Comparison of ENCODE assay signal across 9 cellular contexts in the genomic region with DNA sequence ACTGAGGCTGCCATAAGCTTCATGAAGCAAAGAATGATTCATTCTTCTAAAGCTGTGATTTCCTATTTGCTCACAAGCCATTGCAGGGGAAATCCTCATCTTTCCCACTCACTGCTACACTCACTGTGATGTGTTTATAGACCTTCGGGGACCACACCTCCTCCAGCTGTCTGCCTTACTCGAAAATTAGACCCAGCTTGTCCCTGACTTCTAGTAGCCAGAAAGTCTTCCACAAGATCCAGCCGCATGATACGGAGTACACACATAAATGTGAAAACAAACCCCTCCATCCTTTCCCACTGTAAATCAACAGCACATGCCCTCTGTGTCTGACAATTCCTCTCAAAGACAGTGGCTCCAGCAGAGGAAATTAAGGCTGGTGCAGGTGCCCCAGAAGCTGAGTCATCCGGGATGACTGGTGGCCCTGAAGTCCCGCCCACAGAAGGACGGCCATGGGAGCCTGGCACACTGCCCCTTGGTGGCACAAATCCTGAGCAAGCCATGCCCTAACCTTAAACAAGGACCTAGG.
DNase-seq lines count a peak whose midpoint lies in the region; ATAC-seq, FAIRE-seq and TF ChIP-seq lines count a peak whose summit lies in the region.
"Had no signal": no experiment of that assay in that cellular context is flagged by ENCODE, and none has a peak within 500 bp of the region (broad histone marks: within the 10 kb centered on the region; RNA-seq: fewer than 3 reads in every experiment).

No MANE protein-coding gene starts in this region.

- CTCF ChIA-PET in activated B cell treated with CpG ODN at 0.5 μM for 24 hours (lab: Charles Lee) = interaction anchor here (0.7 kb wide), 1 partner anchor 138 kb away, joined by 3 read pairs; no protein-coding TSS in a partner anchor

- no peaks in the 10 kb centered on the region for H3K4me1 ChIP-seq in left lung

- ATAC-seq in activated B cell treated with CpG ODN at 0.5 μM for 24 hours (ENCODE audit: low read depth) (peak; percentile 78), left lung (peak; percentile 93), GM21423 (IDR thresholded peaks at IDR 0.05; ENCODE audit: unreplicated experiment) (no peak), HG02970 (IDR thresholded peaks at IDR 0.05; ENCODE audit: low FRiP score, unreplicated experiment) (no peak)

- H3K4me3 Mint-ChIP-seq in activated B cell treated with CpG ODN at 0.5 μM for 24 hours = peak overlapping the region; percentile 57

- TF ChIP-seq CTCF in activated B cell treated with CpG ODN at 0.5 μM for 24 hours (IDR thresholded peaks at IDR 0.05) (no peak), left lung (IDR thresholded peaks at IDR 0.05) (no peak)

- H3K27me3 Mint-ChIP-seq in activated B cell treated with CpG ODN at 0.5 μM for 24 hours = no peaks in the 10 kb centered on the region

- H3K27me3 ChIP-seq in left lung = no peaks in the 10 kb centered on the region
- H3K27me3 ChIP-seq: tibial nerve had no signal

- FAIRE-seq in urothelium cell line (lab: Jason Lieb, UNC) = peak; percentile 44

- no peak overlapping the region for H3K4me3 ChIP-seq in left lung
- H3K4me3 ChIP-seq: tibial nerve had no signal

- no peaks in the 10 kb centered on the region for H3K9me3 Mint-ChIP-seq in activated B cell treated with CpG ODN at 0.5 μM for 24 hours

- DNase-seq in stimulated activated CD4-positive, alpha-beta T cell treated with anti-CD3 and anti-CD28 coated beads, Interleukin-12 subunit alpha, Interleukin-12 subunit beta, amount 100 ng/mL, for 48 hours (ENCODE audit: low read depth in 2 of 3, low spot score in 1 of 3) = peak; percentile 5 to 15 (median 8)
- DNase-seq in stimulated activated CD4-positive, alpha-beta T cell treated with anti-CD3 and anti-CD28 coated beads, Interleukin-12 subunit alpha, Interleukin-12 subunit beta, amount 100 ng/mL, for 4 hours = no peak
- DNase-seq in activated B cell treated with CpG ODN at 0.5 μM for 24 hours = no peak
- peak; percentile 68 to 83 for DNase-seq in left lung
- peak; percentile 84 for DNase-seq in urothelium cell line (ENCODE audit: low spot score)
- no peak for DNase-seq in NOMO-1 treated with DMSO at 0.1 percent for 48 hours (lab: John Stamatoyannopoulos, UW; ENCODE audit: unreplicated experiment)

- peaks cover 88% of the 10 kb centered on the region for H3K36me3 Mint-ChIP-seq in activated B cell treated with CpG ODN at 0.5 μM for 24 hours (ENCODE audit: low read depth)

- intact Hi-C loops in activated B cell treated with CpG ODN at 0.5 μM for 24 hours (cut with micrococcal nuclease) = no loop called here
- intact Hi-C loops in left lung (cut with DNase I) = no loop called here

- H3K4me1 Mint-ChIP-seq in activated B cell treated with CpG ODN at 0.5 μM for 24 hours = peaks cover 46% of the 10 kb centered on the region

- POLR2A ChIA-PET in activated B cell treated with CpG ODN at 0.5 μM for 24 hours (lab: Charles Lee) = interaction anchor here (0.6 to 1.3 kb wide), 3 partner anchors 8 to 65 kb away, joined by 3 to 9 read pairs (median 3); no protein-coding TSS in a partner anchor

- H3K36me3 ChIP-seq in left lung = peaks cover 0 to 5% of the 10 kb centered on the region in 2 donors

- H3K27ac Mint-ChIP-seq in activated B cell treated with CpG ODN at 0.5 μM for 24 hours = peak overlapping the region; percentile 79

- no peaks in the 10 kb centered on the region for H3K9me3 ChIP-seq in left lung
- H3K9me3 ChIP-seq: tibial nerve had no signal

- H3K27ac ChIP-seq in left lung = no peak overlapping the region
- H3K27ac ChIP-seq: tibial nerve had no signal

Comparison
In these comparisons a context has a peak if more than half of its experiments do, and no peak if none do; other contexts are left out.
1. DNase-seq: peak in stimulated activated CD4-positive, alpha-beta T cell treated with anti-CD3 and anti-CD28 coated beads, Interleukin-12 subunit alpha, Interleukin-12 subunit beta, amount 100 ng/mL, for 48 hours (3 of 3), left lung (2 of 2) and urothelium cell line (single experiment); none in stimulated activated CD4-positive, alpha-beta T cell treated with anti-CD3 and anti-CD28 coated beads, Interleukin-12 subunit alpha, Interleukin-12 subunit beta, amount 100 ng/mL, for 4 hours (single experiment), activated B cell treated with CpG ODN at 0.5 μM for 24 hours (single experiment) and NOMO-1 treated with DMSO at 0.1 percent for 48 hours (single experiment).
2. ATAC-seq: peak in activated B cell treated with CpG ODN at 0.5 μM for 24 hours (single experiment) and left lung (single experiment); none in GM21423 (single experiment) and HG02970 (single experiment).